Comparison of ENCODE assay signal across 9 cellular contexts in the genomic region with DNA sequence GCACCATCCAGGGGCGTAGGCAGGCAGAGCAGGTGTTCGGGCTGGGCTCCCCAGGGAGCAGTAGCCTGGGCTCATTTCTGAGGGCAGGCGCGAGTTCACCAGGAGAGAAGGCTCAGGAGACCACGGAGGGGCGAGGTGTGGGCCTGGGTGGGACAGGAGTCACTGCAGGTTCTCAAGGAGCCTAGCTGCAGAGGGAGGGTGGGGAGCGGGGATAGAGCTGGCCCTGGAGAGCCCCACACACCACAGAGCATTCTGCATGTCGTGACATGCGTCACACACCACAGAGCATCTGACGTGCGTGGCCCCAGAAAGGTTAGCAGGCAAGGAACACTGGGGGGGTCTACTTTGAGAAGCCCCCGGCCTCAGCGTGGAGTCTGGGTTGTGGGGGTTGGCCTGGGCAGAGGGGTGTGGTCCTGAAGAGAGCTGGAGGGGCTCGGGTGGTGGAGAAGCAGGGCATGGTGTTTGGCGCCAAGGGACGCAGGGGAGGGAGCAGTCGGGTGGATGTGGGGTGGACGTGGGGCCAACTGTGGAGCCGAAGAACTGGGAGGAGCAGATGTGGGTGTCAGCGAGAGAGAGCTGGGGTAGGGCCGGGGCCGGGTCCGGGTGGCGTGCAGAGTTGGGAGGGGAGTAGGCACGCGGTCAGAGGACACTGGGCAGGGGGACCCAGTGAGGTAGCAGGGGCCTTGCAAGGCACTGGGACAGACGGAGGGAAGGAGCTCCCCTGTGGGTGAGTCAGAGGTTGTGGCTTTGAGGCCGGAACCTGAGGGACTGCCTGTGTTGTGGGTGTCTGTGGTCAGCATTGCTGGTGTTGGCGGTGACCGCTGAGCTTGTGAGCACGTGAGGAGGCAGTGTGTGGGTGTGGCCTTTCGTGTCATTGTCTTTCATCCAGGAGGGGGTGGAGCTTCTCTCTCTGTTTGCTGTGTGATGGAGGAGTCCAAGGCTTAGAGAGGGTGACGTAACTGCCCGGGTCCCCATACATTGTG. TPM values are rescaled to one million over a fixed set of nuclear protein-coding genes. Genes with fewer than 3 reads are reported as not detected.
A peak's percentile ranks its signal among the peaks of the same experiment; 100 is the strongest.
DNase-seq lines count a peak whose midpoint lies in the region; ATAC-seq and TF ChIP-seq lines count a peak whose summit lies in the region.
"Had no signal": no experiment of that assay in that cellular context is flagged by ENCODE, and none has a peak within 500 bp of the region (broad histone marks: within the 10 kb centered on the region; RNA-seq: fewer than 3 reads in every experiment).

No MANE protein-coding gene starts in this region.

- CTCF ChIA-PET in Panc1 (lab: Charles Lee): no interaction called here

- H3K36me3 ChIP-seq in Panc1 (ENCODE audit: control insufficient read depth, insufficient read depth, low read length): peaks cover 29% of the 10 kb centered on the region
- H3K36me3 ChIP-seq in ascending aorta: peaks cover 71 to 95% of the 10 kb centered on the region in 2 donors

- H3K27me3 ChIP-seq in Panc1 (ENCODE audit: control insufficient read depth, insufficient read depth, low read length) (no peaks in the 10 kb centered on the region), ascending aorta (no peaks in the 10 kb centered on the region)
- H3K27me3 ChIP-seq: pancreas had no signal

- H3K4me1 ChIP-seq in Panc1 (ENCODE audit: control insufficient read depth, insufficient read depth, low read length) (no peaks in the 10 kb centered on the region), ascending aorta (no peaks in the 10 kb centered on the region)
- H3K4me1 ChIP-seq: pancreas had no signal

- no peaks in the 10 kb centered on the region for H3K9me3 ChIP-seq in Panc1 (ENCODE audit: control insufficient read depth, insufficient read depth, low read depth, low read length)
- H3K9me3 ChIP-seq in ascending aorta: no peaks in the 10 kb centered on the region
- H3K9me3 ChIP-seq: pancreas had no signal

- intact Hi-C loops in Right ventricle myocardium superior (cut with DNase I): no loop called here
- intact Hi-C loops in Right ventricle myocardium inferior (cut with DNase I): no loop called here
- intact Hi-C loops in Panc1 (cut with micrococcal nuclease; ENCODE audit: unreplicated experiment): no loop called here
- intact Hi-C loops in ascending aorta (cut with DNase I): no loop called here

- DNase-seq in Right ventricle myocardium superior (no peak), Right ventricle myocardium inferior (ENCODE audit: missing footprints) (no peak), Panc1 (ENCODE audit: low read depth, low spot score) (no peak), ascending aorta (ENCODE audit: low spot score in 2 of 2) (no peak)
- DNase-seq in stimulated activated CD8-positive, alpha-beta memory T cell treated with anti-CD3 and anti-CD28 coated beads, Interleukin-2, amount 100 ng/mL, for 48 hours (ENCODE audit: low read depth in 2 of 2): peak; percentile 45 to 50
- DNase-seq: pancreas had no signal

- POLR2A ChIA-PET in Panc1 (lab: Charles Lee): no interaction called here

- no TSS peak for BruUV-seq in Panc1 (replicated peaks; lab: Mats Ljungman, UMichigan)

- H3K27ac ChIP-seq in Panc1 (ENCODE audit: low read length) (no peak overlapping the region), ascending aorta (no peak overlapping the region)
- H3K27ac ChIP-seq: pancreas had no signal

- in situ Hi-C loops in Panc1 (cut with HindIII; ENCODE audit: low pct_unique_long_range_greater_than_20kb, low sequenced_read_pairs): no loop called here

- ATAC-seq in Right ventricle myocardium superior (ENCODE audit: poor library complexity) (peak; percentile 9), Right ventricle myocardium inferior (no peak), Panc1 (peak; percentile 24), esophagus mucosa (peak; percentile 21), HG03039 (IDR thresholded peaks at IDR 0.05; ENCODE audit: unreplicated experiment) (no peak), GM21825 (IDR thresholded peaks at IDR 0.05; ENCODE audit: unreplicated experiment) (no peak)

- TF ChIP-seq CTCF in Panc1 (IDR thresholded peaks at IDR 0.05) (no peak), ascending aorta (IDR thresholded peaks at IDR 0.05) (no peak)

- H3K4me3 ChIP-seq in Panc1 (ENCODE audit: low read depth in 2 of 2, low read length in 2 of 2) (no peak overlapping the region), ascending aorta (no peak overlapping the region)
- H3K4me3 ChIP-seq: pancreas had no signal

RNA-seq across cellular contexts. Expression of gene CTTN, which starts 25.5 kb away (rescaled TPM):
- 156 TPM for total RNA-seq in Right ventricle myocardium superior
- 166 TPM for total RNA-seq in Right ventricle myocardium inferior
- 503 TPM for total RNA-seq in Panc1 (2021; ENCODE audit: unreplicated experiment)
- 500 TPM for polyA plus RNA-seq in Panc1 (2012; ENCODE audit: insufficient read length)
- 173 TPM for total RNA-seq in esophagus mucosa
- total RNA-seq in ascending aorta: 166 TPM

Comparison
In these comparisons a context has a peak if more than half of its experiments do, and no peak if none do; other contexts are left out.
1. ATAC-seq: peak in Right ventricle myocardium superior (single experiment), Panc1 (single experiment) and esophagus mucosa (single experiment); none in Right ventricle myocardium inferior (single experiment), HG03039 (single experiment) and GM21825 (single experiment).
2. DNase-seq: peak in stimulated activated CD8-positive, alpha-beta memory T cell treated with anti-CD3 and anti-CD28 coated beads, Interleukin-2, amount 100 ng/mL, for 48 hours (2 of 2); none in Right ventricle myocardium superior (single experiment), Right ventricle myocardium inferior (single experiment), Panc1 (single experiment) and ascending aorta (0 of 2).